In the genomic region with DNA sequence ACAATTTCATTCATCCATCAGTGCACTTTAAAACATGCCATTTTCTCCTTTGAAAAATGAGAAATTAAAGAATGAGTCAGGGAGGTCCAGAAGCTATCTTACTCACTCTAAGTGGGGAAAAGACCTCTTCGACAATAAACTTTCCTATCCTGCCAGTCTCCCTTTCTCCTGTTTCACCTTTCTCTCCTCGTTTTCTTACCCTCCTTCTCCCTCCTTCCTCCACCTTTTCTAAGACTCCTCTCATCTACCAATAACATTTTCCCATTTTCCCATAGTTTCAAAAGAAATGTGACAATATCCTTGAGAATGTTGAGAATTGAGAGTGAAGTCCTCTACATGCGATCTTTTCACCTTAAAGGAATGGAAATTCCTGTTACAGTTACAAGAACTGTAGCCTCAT, we compare ENCODE assay signal across 26 cellular contexts.
"Had no signal": no experiment of that assay in that cellular context is flagged by ENCODE, and none has a peak within 500 bp of the region (broad histone marks: within the 10 kb centered on the region; RNA-seq: fewer than 3 reads in every experiment).

No MANE protein-coding gene starts in this region.

- H3K27ac ChIP-seq: ascending aorta, brain microvascular endothelial cell, coronary artery, dorsolateral prefrontal cortex had no signal

- H3K27ac Mint-ChIP-seq: activated CD4-positive, alpha-beta memory T cell treated with anti-CD3 and anti-CD28 coated beads, Interleukin-2, amount 10 ng/mL, durations not matched to agents 7 days and 5 days; activated CD4-positive, alpha-beta T cell treated with anti-CD3 and anti-CD28 coated beads for 36 hours; activated CD4-positive, alpha-beta T cell treated with anti-CD3 and anti-CD28 coated beads, Interleukin-2, amount 10 ng/mL, durations not matched to agents 7 days and 5 days; activated naive CD4-positive, alpha-beta T cell treated with anti-CD3 and anti-CD28 coated beads, Interleukin-2, amount 10 ng/mL, durations not matched to agents 7 days and 5 days; activated naive CD4-positive, alpha-beta T cell treated with anti-CD3 and anti-CD28 coated beads, Interleukin-2, amount 50 U/mL, for 72 hours; activated naive CD8-positive, alpha-beta T cell treated with anti-CD3 and anti-CD28 coated beads, Interleukin-2, amount 10 ng/mL, durations not matched to agents 7 days and 5 days; activated T-cell treated with anti-CD3 and anti-CD28 coated beads, Interleukin-2, amount 50 U/mL, for 24 hours; dendritic cell treated with granulocyte-macrophage colony-stimulating factor and Interleukin-4, amounts not matched to agents 40 ng/mL and 50 ng/mL, for 4 days; endodermal cell had no signal

- H3K9me3 ChIP-seq: ascending aorta had no signal

- H3K27me3 Mint-ChIP-seq: activated CD4-positive, alpha-beta memory T cell treated with anti-CD3 and anti-CD28 coated beads, Interleukin-2, amount 10 ng/mL, durations not matched to agents 7 days and 5 days; activated CD4-positive, alpha-beta T cell treated with anti-CD3 and anti-CD28 coated beads for 36 hours; activated CD4-positive, alpha-beta T cell treated with anti-CD3 and anti-CD28 coated beads, Interleukin-2, amount 10 ng/mL, durations not matched to agents 7 days and 5 days; activated naive CD4-positive, alpha-beta T cell treated with anti-CD3 and anti-CD28 coated beads, Interleukin-2, amount 10 ng/mL, durations not matched to agents 7 days and 5 days; activated naive CD8-positive, alpha-beta T cell treated with anti-CD3 and anti-CD28 coated beads, Interleukin-2, amount 10 ng/mL, durations not matched to agents 7 days and 5 days; activated T-cell treated with anti-CD3 and anti-CD28 coated beads, Interleukin-2, amount 50 U/mL, for 24 hours; central memory CD8-positive, alpha-beta T cell; dendritic cell treated with granulocyte-macrophage colony-stimulating factor and Interleukin-4, amounts not matched to agents 40 ng/mL and 50 ng/mL, for 4 days had no signal

- DNase-seq: activated CD4-positive, alpha-beta memory T cell treated with anti-CD3 and anti-CD28 coated beads, Interleukin-2, amount 10 ng/mL, durations not matched to agents 7 days and 5 days; activated CD4-positive, alpha-beta T cell treated with anti-CD3 and anti-CD28 coated beads for 36 hours; activated CD4-positive, alpha-beta T cell treated with anti-CD3 and anti-CD28 coated beads, Interleukin-2, amount 10 ng/mL, durations not matched to agents 7 days and 5 days; activated CD4-positive, alpha-beta T cell treated with anti-CD3 and anti-CD28 coated beads, Interleukin-2, amount 50 U/mL, for 4 hours; activated CD4-positive, CD25-positive, alpha-beta regulatory T cell; activated CD4-positive, CD25-positive, alpha-beta regulatory T cell treated with anti-CD3 and anti-CD28 coated beads, Interleukin-2, amount 50 U/mL, for 72 hours; activated CD8-positive, alpha-beta memory T cell treated with anti-CD3 and anti-CD28 coated beads, Interleukin-2, amount 50 U/mL, for 48 hours; activated gamma-delta T cell; activated naive CD4-positive, alpha-beta T cell; activated naive CD4-positive, alpha-beta T cell treated with anti-CD3 and anti-CD28 coated beads, Interleukin-2, amount 10 ng/mL, durations not matched to agents 7 days and 5 days; activated naive CD8-positive, alpha-beta T cell treated with anti-CD3 and anti-CD28 coated beads, Interleukin-2, amount 10 ng/mL, durations not matched to agents 7 days and 5 days; activated T-cell treated with anti-CD3 and anti-CD28 coated beads for 4 hours; activated T-cell treated with anti-CD3 and anti-CD28 coated beads, Interleukin-2, amount 50 U/mL, for 24 hours; activated T-cell treated with anti-CD3 and anti-CD28 coated beads, Interleukin-2, amount 50 U/mL, for 72 hours; brain microvascular endothelial cell; dorsolateral prefrontal cortex; effector memory CD4-positive, alpha-beta T cell; endodermal cell; foreskin fibroblast; head of caudate nucleus; T-helper 2 cell had no signal

- H3K4me3 ChIP-seq: ascending aorta, coronary artery, dorsolateral prefrontal cortex had no signal

- H3K36me3 Mint-ChIP-seq: activated naive CD4-positive, alpha-beta T cell treated with anti-CD3 and anti-CD28 coated beads, Interleukin-2, amount 10 ng/mL, durations not matched to agents 7 days and 5 days; activated naive CD4-positive, alpha-beta T cell treated with anti-CD3 and anti-CD28 coated beads, Interleukin-2, amount 50 U/mL, for 72 hours; activated naive CD8-positive, alpha-beta T cell treated with anti-CD3 and anti-CD28 coated beads, Interleukin-2, amount 10 ng/mL, durations not matched to agents 7 days and 5 days had no signal

- H3K4me1 Mint-ChIP-seq: activated CD4-positive, alpha-beta memory T cell treated with anti-CD3 and anti-CD28 coated beads, Interleukin-2, amount 10 ng/mL, durations not matched to agents 7 days and 5 days; activated CD4-positive, alpha-beta T cell treated with anti-CD3 and anti-CD28 coated beads for 36 hours; activated CD4-positive, alpha-beta T cell treated with anti-CD3 and anti-CD28 coated beads, Interleukin-2, amount 10 ng/mL, durations not matched to agents 7 days and 5 days; activated naive CD4-positive, alpha-beta T cell treated with anti-CD3 and anti-CD28 coated beads, Interleukin-2, amount 10 ng/mL, durations not matched to agents 7 days and 5 days; activated naive CD8-positive, alpha-beta T cell treated with anti-CD3 and anti-CD28 coated beads, Interleukin-2, amount 10 ng/mL, durations not matched to agents 7 days and 5 days; central memory CD8-positive, alpha-beta T cell had no signal

- H3K4me1 ChIP-seq: ascending aorta had no signal

- H3K9me3 Mint-ChIP-seq: activated CD4-positive, alpha-beta memory T cell treated with anti-CD3 and anti-CD28 coated beads, Interleukin-2, amount 10 ng/mL, durations not matched to agents 7 days and 5 days; activated CD4-positive, alpha-beta T cell treated with anti-CD3 and anti-CD28 coated beads, Interleukin-2, amount 10 ng/mL, durations not matched to agents 7 days and 5 days; activated naive CD4-positive, alpha-beta T cell treated with anti-CD3 and anti-CD28 coated beads, Interleukin-2, amount 10 ng/mL, durations not matched to agents 7 days and 5 days; endodermal cell had no signal

- H3K36me3 ChIP-seq: ascending aorta, brain microvascular endothelial cell had no signal

- H3K4me3 Mint-ChIP-seq: activated CD4-positive, alpha-beta memory T cell treated with anti-CD3 and anti-CD28 coated beads, Interleukin-2, amount 10 ng/mL, durations not matched to agents 7 days and 5 days; activated CD4-positive, alpha-beta T cell treated with anti-CD3 and anti-CD28 coated beads for 36 hours; activated CD4-positive, alpha-beta T cell treated with anti-CD3 and anti-CD28 coated beads, Interleukin-2, amount 10 ng/mL, durations not matched to agents 7 days and 5 days; activated naive CD4-positive, alpha-beta T cell treated with anti-CD3 and anti-CD28 coated beads, Interleukin-2, amount 10 ng/mL, durations not matched to agents 7 days and 5 days; activated naive CD8-positive, alpha-beta T cell treated with anti-CD3 and anti-CD28 coated beads, Interleukin-2, amount 10 ng/mL, durations not matched to agents 7 days and 5 days; activated T-cell treated with anti-CD3 and anti-CD28 coated beads, Interleukin-2, amount 50 U/mL, for 24 hours; activated T-cell treated with anti-CD3 and anti-CD28 coated beads, Interleukin-2, amount 50 U/mL, for 72 hours; central memory CD8-positive, alpha-beta T cell; dendritic cell treated with granulocyte-macrophage colony-stimulating factor and Interleukin-4, amounts not matched to agents 40 ng/mL and 50 ng/mL, for 4 days; endodermal cell had no signal
